In the genomic region with DNA sequence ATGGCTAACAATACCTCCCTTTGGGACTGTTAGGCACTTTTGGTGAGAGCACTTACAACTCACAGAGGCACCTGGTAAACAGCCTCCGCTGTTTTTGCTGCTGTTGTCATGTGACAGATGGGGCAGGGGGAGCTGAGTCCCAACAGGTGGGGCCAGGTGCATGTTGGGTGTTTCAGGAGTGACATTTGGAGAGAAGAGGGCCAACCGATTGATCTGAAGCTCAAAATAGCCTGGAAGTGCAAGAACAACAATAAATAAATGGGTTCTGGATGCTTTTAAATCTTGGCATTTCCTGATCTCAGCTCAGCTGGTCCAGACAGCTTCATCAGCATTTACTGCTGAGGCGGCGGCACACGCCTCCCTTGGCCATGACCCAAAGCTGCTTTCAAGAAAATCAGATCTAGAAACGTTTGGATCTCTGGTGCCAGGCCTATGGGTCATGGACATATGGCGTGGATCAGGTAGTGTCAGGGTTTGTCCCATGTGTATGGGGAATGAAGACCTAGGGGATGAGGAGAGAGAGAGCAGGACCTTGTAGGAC, we compare ENCODE assay signal across 17 cellular contexts.
A peak's percentile ranks its signal among the peaks of the same experiment; 100 is the strongest.
DNase-seq lines count a peak whose midpoint lies in the region; ATAC-seq and TF ChIP-seq lines count a peak whose summit lies in the region.
"Had no signal": no experiment of that assay in that cellular context is flagged by ENCODE, and none has a peak within 500 bp of the region (broad histone marks: within the 10 kb centered on the region; RNA-seq: fewer than 3 reads in every experiment).

No MANE protein-coding gene starts in this region.

- TF ChIP-seq POLR2A in esophagus squamous epithelium (IDR thresholded peaks at IDR 0.05) (no peak), sigmoid colon (IDR thresholded peaks at IDR 0.05) (no peak)

- intact Hi-C loops in esophagus squamous epithelium (cut with DNase I) (no loop called here), sigmoid colon (cut with DNase I) (no loop called here)

- H3K36me3 ChIP-seq in esophagus squamous epithelium: no peaks in the 10 kb centered on the region
- H3K36me3 ChIP-seq in sigmoid colon: no peaks in the 10 kb centered on the region
- H3K36me3 ChIP-seq: pancreas had no signal

- no peak for TF ChIP-seq EP300 in sigmoid colon (IDR thresholded peaks at IDR 0.05)

- H3K4me1 ChIP-seq in esophagus squamous epithelium (peaks cover 26 to 79% (median 56%) of the 10 kb centered on the region in 3 donors), sigmoid colon (peaks cover 0 to 100% (median 93%) of the 10 kb centered on the region in 4 donors)
- H3K4me1 ChIP-seq: pancreas had no signal

- H3K4me3 ChIP-seq in esophagus squamous epithelium: no peak overlapping the region
- H3K4me3 ChIP-seq in sigmoid colon: no peak overlapping the region
- H3K4me3 ChIP-seq: GM23248, pancreas had no signal

- DNase-seq in NCI-H187 (lab: John Stamatoyannopoulos, UW) (peak; percentile 58 to 72), NCI-H187 treated with DMSO at 0.1 percent for 48 hours (lab: John Stamatoyannopoulos, UW) (no peak), NCI-H2171 (lab: John Stamatoyannopoulos, UW) (peak; percentile 50), esophagus squamous epithelium (lab: John Stamatoyannopoulos, UW) (no peak), sigmoid colon (no peak), pons (ENCODE audit: low spot score) (no peak)
- DNase-seq: activated CD8-positive, alpha-beta T cell treated with anti-CD3 and anti-CD28 coated beads for 36 hours; activated naive CD8-positive, alpha-beta T cell treated with anti-CD3 and anti-CD28 coated beads, Interleukin-2, amount 10 ng/mL, durations not matched to agents 7 days and 5 days; activated T-cell treated with anti-CD3 and anti-CD28 coated beads, Interleukin-2, amount 50 U/mL, for 72 hours; C1 segment of cervical spinal cord; DND-41; effector CD8-positive, alpha-beta T cell; GM23248; pancreas; stimulated activated naive CD8-positive, alpha-beta T cell treated with anti-CD3 and anti-CD28 coated beads, Interleukin-15, Interleukin-2, amounts not matched to agents 100 U/mL and 50 U/mL, for 24 hours had no signal

- ATAC-seq in HG03095 (IDR thresholded peaks at IDR 0.05; ENCODE audit: unreplicated experiment) (no peak), GM18520 (IDR thresholded peaks at IDR 0.05; ENCODE audit: unreplicated experiment) (no peak)
- ATAC-seq: activated CD8-positive, alpha-beta T cell treated with anti-CD3 and anti-CD28 coated beads for 36 hours; activated T-cell treated with anti-CD3 and anti-CD28 coated beads, Interleukin-2, amount 50 U/mL, for 72 hours; pancreas; stimulated activated naive CD8-positive, alpha-beta T cell treated with anti-CD3 and anti-CD28 coated beads, Interleukin-15, Interleukin-2, amounts not matched to agents 100 U/mL and 50 U/mL, for 24 hours had no signal

- TF ChIP-seq CTCF in esophagus squamous epithelium (IDR thresholded peaks at IDR 0.05) (no peak), sigmoid colon (IDR thresholded peaks at IDR 0.05) (no peak)

- H3K27ac ChIP-seq in esophagus squamous epithelium: peak overlapping the region in 3 of 4 donors; percentile 82 to 86 (median 83)
- peak overlapping the region; percentile 80 to 97 (median 86) for H3K27ac ChIP-seq in sigmoid colon
- H3K27ac ChIP-seq: GM23248, pancreas had no signal

- WGBS in esophagus squamous epithelium, 2 donors: 48 to 50% methylated on average over 6 to 7 of the region's 7 CpGs
- WGBS in sigmoid colon, 2 donors: 27 to 57% methylated on average over 7 of the region's 7 CpGs

- H3K9me3 ChIP-seq in esophagus squamous epithelium: no peaks in the 10 kb centered on the region
- H3K9me3 ChIP-seq in sigmoid colon: no peaks in the 10 kb centered on the region
- H3K9me3 ChIP-seq: pancreas had no signal

- no peaks in the 10 kb centered on the region for H3K27me3 ChIP-seq in esophagus squamous epithelium
- H3K27me3 ChIP-seq in sigmoid colon: no peaks in the 10 kb centered on the region
- H3K27me3 ChIP-seq: pancreas had no signal

Comparison
In these comparisons a context has a peak if more than half of its experiments do, and no peak if none do; other contexts are left out.
1. DNase-seq: peak in NCI-H187 (2 of 2) and NCI-H2171 (single experiment); none in NCI-H187 treated with DMSO at 0.1 percent for 48 hours (single experiment), esophagus squamous epithelium (single experiment), sigmoid colon (single experiment) and pons (single experiment).